In genomic region chr14:32422440-32422839, GRCh38 we compare ENCODE assay signal across 20 cellular contexts.
DNase-seq lines count a peak whose midpoint lies in the region; ATAC-seq, FAIRE-seq and TF ChIP-seq lines count a peak whose summit lies in the region.
"Had no signal": no experiment of that assay in that cellular context is flagged by ENCODE, and none has a peak within 500 bp of the region (broad histone marks: within the 10 kb centered on the region; RNA-seq: fewer than 3 reads in every experiment).

No MANE protein-coding gene starts in this region.

- no peak for TF ChIP-seq RAD21 in SK-N-SH (IDR thresholded peaks at IDR 0.05; ENCODE audit: low read length)

- POLR2A ChIA-PET in SK-N-SH (lab: Yijun Ruan, JAX): no interaction called here

- no peaks in the 10 kb centered on the region for H4K20me1 ChIP-seq in SK-N-SH (ENCODE audit: insufficient read depth)
- H4K20me1 ChIP-seq: BLaER1 treated with 17β-estradiol and CSF1 and Interleukin-3, amounts not matched to agents 10 nM and 100 nM had no signal

- H3K4me1 ChIP-seq in SK-N-SH (ENCODE audit: control insufficient read depth in 1 of 2, insufficient read depth in 2 of 2, low read depth in 1 of 2, low read length in 1 of 2) (peaks cover 20 to 32% of the 10 kb centered on the region in 2 experiments; a peak in 3 of 4 replicates), mesenchymal stem cell (ENCODE audit: control insufficient read depth, insufficient read depth, low read depth, low read length) (no peaks in the 10 kb centered on the region), SJCRH30 (peaks cover 37% of the 10 kb centered on the region)
- H3K4me1 ChIP-seq: BLaER1 treated with 17β-estradiol and CSF1 and Interleukin-3, amounts not matched to agents 10 nM and 100 nM; Caco-2 had no signal

- H3K9me3 ChIP-seq in SK-N-SH: no peaks in the 10 kb centered on the region
- peaks cover 7% of the 10 kb centered on the region for H3K9me3 ChIP-seq in mesenchymal stem cell (ENCODE audit: control insufficient read depth, low read length)
- H3K9me3 ChIP-seq in SJCRH30 (replicated peaks): 0 out of 2 replicates have a peak, but pooled peaks cover 3% of the 10 kb centered on the region
- H3K9me3 ChIP-seq: Caco-2 had no signal

- H3K79me1 ChIP-seq in mesenchymal stem cell (replicated peaks; ENCODE audit: low read length, poor library complexity, severe bottlenecking): no peaks in the 10 kb centered on the region

- H3K27me3 ChIP-seq in SK-N-SH (ENCODE audit: insufficient read depth) (no peaks in the 10 kb centered on the region), mesenchymal stem cell (ENCODE audit: control insufficient read depth in 1 of 2, insufficient read depth in 1 of 2, low read length in 2 of 2) (no peaks in the 10 kb centered on the region), SJCRH30 (no peaks in the 10 kb centered on the region)
- H3K27me3 ChIP-seq: BLaER1 treated with 17β-estradiol and CSF1 and Interleukin-3, amounts not matched to agents 10 nM and 100 nM had no signal

- DNase-seq in SK-N-SH (no peak), H54 (ENCODE audit: insufficient read length, low spot score) (no peak), mesenchymal stem cell (no peak), SJCRH30 (no peak)
- DNase-seq: AML-193; Caco-2; Calu3; CD4-positive, alpha-beta T cell; CD8-positive, alpha-beta T cell; DMS79 treated with DMSO at 0.1 percent for 48 hours; GF-D8 had no signal

- H3K9ac ChIP-seq in SK-N-SH: no peak overlapping the region
- no peak overlapping the region for H3K9ac ChIP-seq in mesenchymal stem cell (ENCODE audit: low read length)
- H3K9ac ChIP-seq: BLaER1 treated with 17β-estradiol and CSF1 and Interleukin-3, amounts not matched to agents 10 nM and 100 nM had no signal

- no peaks in the 10 kb centered on the region for H3K9me2 ChIP-seq in SK-N-SH

- no peak overlapping the region for H2BK120ac ChIP-seq in mesenchymal stem cell (ENCODE audit: low read depth, low read length)

- H3K27ac ChIP-seq in SK-N-SH (ENCODE audit: low read depth in 2 of 2, low read length in 1 of 2) (peak overlapping the region; percentile 11 to 74; a peak in 3 of 4 replicates), mesenchymal stem cell (ENCODE audit: low read length, poor library complexity, severe bottlenecking) (no peak overlapping the region), SJCRH30 (no peak overlapping the region)
- H3K27ac ChIP-seq: 22Rv1; A549; BLaER1 treated with 17β-estradiol and CSF1 and Interleukin-3, amounts not matched to agents 10 nM and 100 nM; C4-2B had no signal

- TF ChIP-seq CTCF in SK-N-SH (IDR thresholded peaks at IDR 0.05): no peak

- no peak for TF ChIP-seq POLR2A in H54 (IDR thresholded peaks at IDR 0.05; ENCODE audit: low read depth, low read length)

- no peak for TF ChIP-seq EP300 in SK-N-SH (IDR thresholded peaks at IDR 0.05; ENCODE audit: borderline replicate concordance in 1 of 2, low read depth in 1 of 2, low read length in 1 of 2)

- H2BK5ac ChIP-seq in mesenchymal stem cell (ENCODE audit: low read depth, low read length, poor library complexity, severe bottlenecking): no peak overlapping the region

- no peak overlapping the region for H3K23ac ChIP-seq in mesenchymal stem cell (ENCODE audit: low read length in 2 of 2)

- no peak overlapping the region for H3K4ac ChIP-seq in mesenchymal stem cell (ENCODE audit: low read depth in 1 of 2, low read length in 2 of 2)

- H4K8ac ChIP-seq in mesenchymal stem cell (ENCODE audit: low read length): no peak overlapping the region

- H2BK15ac ChIP-seq in mesenchymal stem cell (ENCODE audit: low read depth, poor library complexity, severe bottlenecking): no peak overlapping the region

- H3K36me3 ChIP-seq in SK-N-SH (replicated peaks in 1 of 2; ENCODE audit: control insufficient read depth in 1 of 2, insufficient read depth in 2 of 2, low read length in 1 of 2) (no peaks in the 10 kb centered on the region), mesenchymal stem cell (ENCODE audit: control insufficient read depth in 1 of 2, insufficient read depth in 2 of 2, low read depth in 1 of 2, low read length in 2 of 2) (no peaks in the 10 kb centered on the region), SJCRH30 (no peaks in the 10 kb centered on the region)
- H3K36me3 ChIP-seq: BLaER1 treated with 17β-estradiol and CSF1 and Interleukin-3, amounts not matched to agents 10 nM and 100 nM had no signal

- no peak overlapping the region for H2BK12ac ChIP-seq in mesenchymal stem cell (ENCODE audit: low read length in 2 of 2)

- H3K4me2 ChIP-seq in SK-N-SH (no peak overlapping the region), mesenchymal stem cell (ENCODE audit: low read length, poor library complexity, severe bottlenecking) (no peak overlapping the region)
- H3K4me2 ChIP-seq: A549; BLaER1 treated with 17β-estradiol and CSF1 and Interleukin-3, amounts not matched to agents 10 nM and 100 nM had no signal

- no peak overlapping the region for H4K91ac ChIP-seq in mesenchymal stem cell (ENCODE audit: low read length)

- peak; percentile 74 for FAIRE-seq in H54 (lab: Jason Lieb, UNC)
- FAIRE-seq: A549, D721Med, G401.6, GM12891, GM19239 had no signal

- H2AK5ac ChIP-seq in mesenchymal stem cell (ENCODE audit: low read length, severe bottlenecking): peak overlapping the region; percentile 54

- H2AFZ ChIP-seq in SK-N-SH (ENCODE audit: low read depth) (no peak overlapping the region), mesenchymal stem cell (ENCODE audit: low read depth, low read length) (no peak overlapping the region)

- H3F3A ChIP-seq in SK-N-SH (replicated peaks; ENCODE audit: insufficient read depth): peaks cover 30% of the 10 kb centered on the region

- H3K4me3 ChIP-seq in SK-N-SH (ENCODE audit: low read depth in 2 of 2, low read length in 1 of 2): no peak overlapping the region
- H3K4me3 ChIP-seq in mesenchymal stem cell (ENCODE audit: insufficient read depth in 1 of 2, low read depth in 1 of 2, low read length in 2 of 2): no peak overlapping the region
- H3K4me3 ChIP-seq in SJCRH30: no peak overlapping the region
- H3K4me3 ChIP-seq: A549; BLaER1 treated with 17β-estradiol and CSF1 and Interleukin-3, amounts not matched to agents 10 nM and 100 nM had no signal

- CTCF ChIA-PET in SK-N-SH (lab: Yijun Ruan, JAX): interaction anchor here (1.5 kb wide), 1 partner anchor 40 kb away, joined by 4 read pairs; no protein-coding TSS in a partner anchor

- no peaks in the 10 kb centered on the region for H3K79me2 ChIP-seq in SK-N-SH (ENCODE audit: insufficient read depth)

- ATAC-seq in SK-N-SH treated with all-trans-retinoic acid at 6 μM for 48 hours: no peak
- ATAC-seq: A549; CD8-positive, alpha-beta T cell had no signal

- H3K18ac ChIP-seq in mesenchymal stem cell (ENCODE audit: low read depth in 1 of 2, low read length in 2 of 2): no peak overlapping the region

- H3K14ac ChIP-seq in mesenchymal stem cell (ENCODE audit: low read length in 2 of 2): no peak overlapping the region

TF ChIP-seq in SK-N-SH, 30 proteins besides CTCF, POLR2A, EP300 and RAD21:
- TF ChIP-seq NRF1 (IDR thresholded peaks at IDR 0.05; ENCODE audit: low read depth, low read length) (no peak), NFIC (IDR thresholded peaks at IDR 0.05; ENCODE audit: borderline replicate concordance) (no peak), GATA2 (CRISPR knock-in tag; IDR thresholded peaks at IDR 0.05) (no peak), RXRA (IDR thresholded peaks at IDR 0.05; ENCODE audit: borderline replicate concordance, low read depth) (no peak)

TF ChIP-seq in SK-N-SH treated with all-trans-retinoic acid at 6 μM for 48 hours, 23 proteins besides CTCF, POLR2A, EP300 and RAD21:
- TF ChIP-seq TCF4 (CRISPR knock-in tag; IDR thresholded peaks at IDR 0.05; ENCODE audit: borderline replicate concordance) (no peak), ZNF8 (CRISPR knock-in tag; IDR thresholded peaks at IDR 0.05) (no peak), ARNTL (CRISPR knock-in tag; IDR thresholded peaks at IDR 0.05; ENCODE audit: borderline replicate concordance, low read depth) (no peak), BACH2 (CRISPR knock-in tag; IDR thresholded peaks at IDR 0.05; ENCODE audit: borderline replicate concordance) (no peak), CSRNP3 (CRISPR knock-in tag; IDR thresholded peaks at IDR 0.05) (no peak), TOX (CRISPR knock-in tag; IDR thresholded peaks at IDR 0.05; ENCODE audit: borderline replicate concordance) (no peak), ZFP30 (CRISPR knock-in tag; IDR thresholded peaks at IDR 0.05) (no peak), ZNF70 (CRISPR knock-in tag; IDR thresholded peaks at IDR 0.05) (no peak), CSDC2 (CRISPR knock-in tag; IDR thresholded peaks at IDR 0.05) (no peak), ISL1 (CRISPR knock-in tag; IDR thresholded peaks at IDR 0.05) (no peak), ZC3H10 (CRISPR knock-in tag; IDR thresholded peaks at IDR 0.05) (no peak), ZNF565 (CRISPR knock-in tag; conservative IDR thresholded peaks at IDR 0.05; ENCODE audit: low read depth) (no peak)

Comparison
In these comparisons a context has a peak if more than half of its experiments do, and no peak if none do; other contexts are left out.
1. H3K27ac ChIP-seq: peak in SK-N-SH (2 of 2); none in mesenchymal stem cell (single experiment) and SJCRH30 (single experiment).